ENCODE assay signal across 2 cellular contexts in genomic region chr4:169267070-169267469, GRCh38.
TF ChIP-seq lines count a peak whose summit lies in the region.

No MANE protein-coding gene starts in this region.

TF ChIP-seq in A549, 52 proteins besides CTCF, POLR2A, EP300 and RAD21:
- TF ChIP-seq TP53 (CRISPR knock-in tag; IDR thresholded peaks at IDR 0.05), result no peak
- TF ChIP-seq POLR2AphosphoS2 (conservative IDR thresholded peaks at IDR 0.05; ENCODE audit: low read length), result no peak
- no peak for TF ChIP-seq FOXS1 (CRISPR knock-in tag; IDR thresholded peaks at IDR 0.05)
- no peak for TF ChIP-seq CHD2 (IDR thresholded peaks at IDR 0.05; ENCODE audit: low read length, partially characterized antibody)

TF ChIP-seq in IMR-90, 13 proteins besides CTCF, POLR2A, EP300 and RAD21:
- TF ChIP-seq RFX5 (IDR thresholded peaks at IDR 0.05; ENCODE audit: low read depth, low read length), result no peak
